In genomic region chr4:120714581-120714980, GRCh38 we compare ENCODE assay signal across 22 cellular contexts.
"Had no signal": no experiment of that assay in that cellular context is flagged by ENCODE, and none has a peak within 500 bp of the region (broad histone marks: within the 10 kb centered on the region; RNA-seq: fewer than 3 reads in every experiment).

No MANE protein-coding gene starts in this region.

- DNase-seq: activated CD4-positive, alpha-beta T cell treated with anti-CD3 and anti-CD28 coated beads for 48 hours; activated CD4-positive, alpha-beta T cell treated with anti-CD3 and anti-CD28 coated beads, Interleukin-2, amount 50 U/mL, for 48 hours; activated CD8-positive, alpha-beta memory T cell treated with anti-CD3 and anti-CD28 coated beads for 24 hours; activated effector memory CD4-positive, alpha-beta T cell treated with Interleukin-2 at 50 U/mL for 16 hours; activated naive CD4-positive, alpha-beta T cell treated with anti-CD3 and anti-CD28 coated beads for 36 hours; activated naive CD8-positive, alpha-beta T cell treated with anti-CD3 and anti-CD28 coated beads, Interleukin-2, amount 10 ng/mL, durations not matched to agents 7 days and 5 days; amniotic stem cell; foreskin keratinocyte; heart left ventricle; left lung; mammary epithelial cell; midbrain; naive thymus-derived CD8-positive, alpha-beta T cell; stimulated activated CD4-positive, alpha-beta T cell treated with anti-CD3 and anti-CD28 coated beads, Interleukin-15, amount 100 ng/mL, for 24 hours; stimulated activated CD4-positive, alpha-beta T cell treated with anti-CD3 and anti-CD28 coated beads, Interleukin-2, amount 100 ng/mL, for 24 hours; stimulated activated naive B cell treated with anti-CD40 and anti-IgM and Interleukin-4, amounts not matched to agents 10 μg/mL and 1 μg/mL and 100 μg/mL, for 72 hours; T1000; tibial artery; WERI-Rb-1 had no signal

- H3K4me3 ChIP-seq: esophagus muscularis mucosa, heart left ventricle, left lung, right atrium auricular region, suprapubic skin, tibial artery had no signal
